In genomic region chr17:75542728-75543336, GRCh38 we compare ENCODE assay signal across 29 cellular contexts. TPM values are rescaled to one million over a fixed set of nuclear protein-coding genes. Genes with fewer than 3 reads are reported as not detected.
A peak's percentile ranks its signal among the peaks of the same experiment; 100 is the strongest.
DNase-seq lines count a peak whose midpoint lies in the region; ATAC-seq, FAIRE-seq and TF ChIP-seq lines count a peak whose summit lies in the region.
"Had no signal": no experiment of that assay in that cellular context is flagged by ENCODE, and none has a peak within 500 bp of the region (broad histone marks: within the 10 kb centered on the region; RNA-seq: fewer than 3 reads in every experiment).

No MANE protein-coding gene starts in this region.

- no peak overlapping the region for H3K4me3 Mint-ChIP-seq in progenitor cell of endocrine pancreas (ENCODE audit: low read depth)
- H3K4me3 Mint-ChIP-seq: activated CD8-positive, alpha-beta T cell treated with anti-CD3 and anti-CD28 coated beads, Interleukin-2, amount 10 ng/mL, durations not matched to agents 7 days and 5 days; activated naive CD4-positive, alpha-beta T cell treated with anti-CD3 and anti-CD28 coated beads, Interleukin-2, amount 50 U/mL, for 24 hours; activated T-helper 17 cell treated with anti-CD3 and anti-CD28 coated beads, Interleukin-2, amount 50 U/mL, for 72 hours; CD4-positive, alpha-beta T cell; immature natural killer cell; natural killer cell treated with Interleukin-12 subunit alpha and Interleukin-12 subunit beta and Interleukin-15 and Interleukin-18, amount 100 ng/mL, for 72 hours; stimulated activated naive CD8-positive, alpha-beta T cell treated with anti-CD3 and anti-CD28 coated beads, Interleukin-15, amount 100 ng/mL, for 72 hours had no signal

- intact Hi-C loops in colonic mucosa (cut with DNase I) (no loop called here), HepG2 (cut with micrococcal nuclease; ENCODE audit: unreplicated experiment) (no loop called here)

- no peaks in the 10 kb centered on the region for H4K20me1 ChIP-seq in HepG2 (ENCODE audit: insufficient read depth, low read length)

- POLR2A ChIA-PET in HepG2 (lab: Yijun Ruan, JAX), result interaction anchor here (1.5 to 2.7 kb wide), 3 partner anchors 10 to 27 kb away, joined by 3 to 9 read pairs (median 7); partner anchors contain the start of genes LLGL2 and TSEN54

- H3K27me3 ChIP-seq in colonic mucosa (no peaks in the 10 kb centered on the region), HepG2 (ENCODE audit: control insufficient read depth in 1 of 2, insufficient read depth in 2 of 2, low read length in 2 of 2) (no peaks in the 10 kb centered on the region), BE2C (no peaks in the 10 kb centered on the region)
- H3K27me3 ChIP-seq: brain microvascular endothelial cell, MG63 had no signal

- H3K4me3 ChIP-seq in colonic mucosa (no peak overlapping the region), HepG2 (replicated peaks in 1 of 3; ENCODE audit: insufficient read depth in 1 of 3, low read depth in 2 of 3, low read length in 3 of 3) (no peak overlapping the region), BE2C (ENCODE audit: low read depth, low read length) (no peak overlapping the region)
- H3K4me3 ChIP-seq: A549, MG63, smooth muscle cell had no signal

- no peaks in the 10 kb centered on the region for H3K9me3 ChIP-seq in colonic mucosa
- no peaks in the 10 kb centered on the region for H3K9me3 ChIP-seq in HepG2 (ENCODE audit: low read length)
- H3K9me3 ChIP-seq in BE2C, result no peaks in the 10 kb centered on the region
- H3K9me3 ChIP-seq: A549, MG63 had no signal

- DNase-seq in GM18507 (ENCODE audit: extremely low spot score, insufficient read length, low read depth) (no peak), colonic mucosa (peak; percentile 64), HepG2 (ENCODE audit: low spot score) (no peak), progenitor cell of endocrine pancreas (ENCODE audit: low spot score, unreplicated experiment) (no peak), BE2C (no peak), GM10266 (ENCODE audit: extremely low spot score) (no peak), T-helper 1 cell (no peak)
- DNase-seq: activated CD8-positive, alpha-beta T cell treated with anti-CD3 and anti-CD28 coated beads, Interleukin-2, amount 10 ng/mL, durations not matched to agents 7 days and 5 days; amniotic stem cell; brain microvascular endothelial cell; CD4-positive, alpha-beta T cell; immature natural killer cell; left ventricle myocardium superior; MG63; NCI-H1105 treated with DMSO at 0.1 percent for 48 hours; NCI-H1930; NCI-H510A treated with DMSO at 0.1 percent for 48 hours; stimulated activated CD4-positive, alpha-beta T cell treated with anti-CD3 and anti-CD28 coated beads, Interleukin-1b, Interleukin-23, amount 100 ng/mL, for 48 hours; stimulated activated naive CD8-positive, alpha-beta T cell treated with anti-CD3 and anti-CD28 coated beads, Interleukin-15, amount 100 ng/mL, for 72 hours had no signal

- TF ChIP-seq EP300 in HepG2 (IDR thresholded peaks at IDR 0.05; ENCODE audit: low read depth in 2 of 2, low read length in 2 of 2) (no peak), HepG2 (CRISPR knock-in tag; IDR thresholded peaks at IDR 0.05; ENCODE audit: borderline replicate concordance) (no peak)

- BruUV-seq in HepG2 (replicated peaks; lab: Mats Ljungman, UMichigan), result no TSS peak

- H3K36me3 ChIP-seq in colonic mucosa (no peaks in the 10 kb centered on the region), HepG2 (replicated peaks in 1 of 2; ENCODE audit: control insufficient read depth in 1 of 2, insufficient read depth in 2 of 2, low read length in 2 of 2) (peaks cover 4 to 18% of the 10 kb centered on the region in 2 experiments; a peak in 3 of 5 replicates), BE2C (no peaks in the 10 kb centered on the region)
- H3K36me3 ChIP-seq: brain microvascular endothelial cell, MG63 had no signal

- CTCF ChIA-PET in HepG2 (lab: Yijun Ruan, JAX; ENCODE audit: low intra/inter-chr PET ratio, low total read pairs), result no interaction called here

- no peak for TF ChIP-seq POLR2A in HepG2 (IDR thresholded peaks at IDR 0.05; ENCODE audit: insufficient read depth in 1 of 2, low read depth in 2 of 2, low read length in 2 of 2)

- H3K27me3 Mint-ChIP-seq in progenitor cell of endocrine pancreas, result no peaks in the 10 kb centered on the region
- H3K27me3 Mint-ChIP-seq: activated naive CD4-positive, alpha-beta T cell treated with anti-CD3 and anti-CD28 coated beads, Interleukin-2, amount 50 U/mL, for 24 hours; activated T-helper 17 cell treated with anti-CD3 and anti-CD28 coated beads, Interleukin-2, amount 50 U/mL, for 72 hours; CD4-positive, alpha-beta T cell; natural killer cell treated with Interleukin-12 subunit alpha and Interleukin-12 subunit beta and Interleukin-15 and Interleukin-18, amount 100 ng/mL, for 72 hours; stimulated activated naive CD8-positive, alpha-beta T cell treated with anti-CD3 and anti-CD28 coated beads, Interleukin-15, amount 100 ng/mL, for 72 hours had no signal

- peak; percentile 55 for FAIRE-seq in GM18507 (lab: Jason Lieb, UNC)
- FAIRE-seq in HepG2 (lab: Jason Lieb, UNC), result no peak
- FAIRE-seq: A549, D721Med, H1 had no signal

- H3K9ac ChIP-seq in colonic mucosa (ENCODE audit: low read depth in 2 of 2, low read length in 2 of 2) (peak overlapping the region; percentile 60 to 82), HepG2 (ENCODE audit: insufficient read depth, low read depth, low read length) (no peak overlapping the region)
- H3K9ac ChIP-seq: KMS-11 had no signal

- ATAC-seq in HepG2, result no peak
- ATAC-seq in GM21423 (IDR thresholded peaks at IDR 0.05; ENCODE audit: unreplicated experiment), result no peak
- ATAC-seq: A549; activated CD8-positive, alpha-beta T cell treated with anti-CD3 and anti-CD28 coated beads, Interleukin-2, amount 10 ng/mL, durations not matched to agents 7 days and 5 days; activated T-helper 17 cell treated with anti-CD3 and anti-CD28 coated beads, Interleukin-2, amount 50 U/mL, for 72 hours; left ventricle myocardium superior; natural killer cell treated with Interleukin-12 subunit alpha and Interleukin-12 subunit beta and Interleukin-15 and Interleukin-18, amount 100 ng/mL, for 72 hours; stimulated activated naive CD8-positive, alpha-beta T cell treated with anti-CD3 and anti-CD28 coated beads, Interleukin-15, amount 100 ng/mL, for 72 hours had no signal

- no peak overlapping the region for H2AFZ ChIP-seq in HepG2 (ENCODE audit: low read length)

- in situ Hi-C loops in HepG2 (cut with HindIII; ENCODE audit: extremely low pct_ligation_motif_present, low pct_unique_long_range_greater_than_20kb), result no loop called here

- H3K27ac ChIP-seq in colonic mucosa (peak overlapping the region; percentile 84), HepG2 (ENCODE audit: extremely low read length, insufficient read depth, low read length) (no peak overlapping the region)
- H3K27ac ChIP-seq: brain microvascular endothelial cell, HL-60, KMS-11 had no signal

- peak overlapping the region; percentile 86 for H3K27ac Mint-ChIP-seq in progenitor cell of endocrine pancreas
- H3K27ac Mint-ChIP-seq: activated CD8-positive, alpha-beta T cell treated with anti-CD3 and anti-CD28 coated beads, Interleukin-2, amount 10 ng/mL, durations not matched to agents 7 days and 5 days; activated naive CD4-positive, alpha-beta T cell treated with anti-CD3 and anti-CD28 coated beads, Interleukin-2, amount 50 U/mL, for 24 hours; activated T-helper 17 cell treated with anti-CD3 and anti-CD28 coated beads, Interleukin-2, amount 50 U/mL, for 72 hours; CD4-positive, alpha-beta T cell; stimulated activated naive CD8-positive, alpha-beta T cell treated with anti-CD3 and anti-CD28 coated beads, Interleukin-15, amount 100 ng/mL, for 72 hours had no signal

- peaks cover 11% of the 10 kb centered on the region for H3K36me3 Mint-ChIP-seq in progenitor cell of endocrine pancreas (ENCODE audit: insufficient read depth)
- H3K36me3 Mint-ChIP-seq: activated naive CD4-positive, alpha-beta T cell treated with anti-CD3 and anti-CD28 coated beads, Interleukin-2, amount 50 U/mL, for 24 hours; natural killer cell treated with Interleukin-12 subunit alpha and Interleukin-12 subunit beta and Interleukin-15 and Interleukin-18, amount 100 ng/mL, for 72 hours had no signal

- H3K9me3 Mint-ChIP-seq in progenitor cell of endocrine pancreas (ENCODE audit: low read depth), result no peaks in the 10 kb centered on the region
- H3K9me3 Mint-ChIP-seq: activated naive CD4-positive, alpha-beta T cell treated with anti-CD3 and anti-CD28 coated beads, Interleukin-2, amount 50 U/mL, for 24 hours; activated T-helper 17 cell treated with anti-CD3 and anti-CD28 coated beads, Interleukin-2, amount 50 U/mL, for 72 hours; CD4-positive, alpha-beta T cell; immature natural killer cell; natural killer cell treated with Interleukin-12 subunit alpha and Interleukin-12 subunit beta and Interleukin-15 and Interleukin-18, amount 100 ng/mL, for 72 hours; stimulated activated naive CD8-positive, alpha-beta T cell treated with anti-CD3 and anti-CD28 coated beads, Interleukin-15, amount 100 ng/mL, for 72 hours had no signal

- H3K4me2 ChIP-seq in HepG2 (ENCODE audit: low read depth, low read length), result no peak overlapping the region
- H3K4me2 ChIP-seq: A549, KMS-11, smooth muscle cell had no signal

- peaks cover 14% of the 10 kb centered on the region for H3K79me2 ChIP-seq in HepG2 (ENCODE audit: insufficient read depth, low read length)

- H3K4me1 ChIP-seq in colonic mucosa, result peaks cover 26% of the 10 kb centered on the region
- H3K4me1 ChIP-seq in HepG2 (ENCODE audit: insufficient read depth, low read length), result peaks cover 52% of the 10 kb centered on the region
- H3K4me1 ChIP-seq in BE2C, result peaks cover 14% of the 10 kb centered on the region

- WGBS in HepG2 (ENCODE audit: low lambda C conversion rate), result 92% methylated on average over 15 of the region's 15 CpGs

- no peak for TF ChIP-seq CTCF in colonic mucosa (IDR thresholded peaks at IDR 0.05)
- TF ChIP-seq CTCF in HepG2 (CRISPR knock-in tag; IDR thresholded peaks at IDR 0.05), result no peak
- TF ChIP-seq CTCF in progenitor cell of endocrine pancreas (IDR thresholded peaks at IDR 0.05; ENCODE audit: unreplicated experiment), result no peak
- TF ChIP-seq CTCF in BE2C (IDR thresholded peaks at IDR 0.05; ENCODE audit: low read depth, low read length), result no peak
- TF ChIP-seq CTCF in GM10266 (IDR thresholded peaks at IDR 0.05; ENCODE audit: control insufficient read depth, insufficient read depth, low read depth, missing control alignments), result no peak

- H3K4me1 Mint-ChIP-seq in progenitor cell of endocrine pancreas (ENCODE audit: low read depth), result peaks cover 57% of the 10 kb centered on the region
- H3K4me1 Mint-ChIP-seq: activated naive CD4-positive, alpha-beta T cell treated with anti-CD3 and anti-CD28 coated beads, Interleukin-2, amount 50 U/mL, for 24 hours; stimulated activated naive CD8-positive, alpha-beta T cell treated with anti-CD3 and anti-CD28 coated beads, Interleukin-15, amount 100 ng/mL, for 72 hours had no signal

- TF ChIP-seq RAD21 in HepG2 (CRISPR knock-in tag; IDR thresholded peaks at IDR 0.05), result no peak

RNA-seq across cellular contexts. Expression of gene LLGL2, which starts 17.3 kb away (rescaled TPM):
- total RNA-seq in colonic mucosa, result 100 to 1,000 TPM; 401 to 497 TPM
- 53.9 and 86.7 TPM in 2 replicates for total RNA-seq in HepG2 (2016; rRNA removed; fragmentation: Illumina TruSeq; extraction: Trizol)
- 27.2 and 32.8 TPM in 2 replicates for total RNA-seq in HepG2 (2016; cell fraction: cytosol; rRNA removed; fragmentation: Illumina TruSeq; extraction: Trizol; ENCODE audit: low read depth)
- total RNA-seq in HepG2 (2016; cell fraction: insoluble cytoplasmic fraction; rRNA removed; fragmentation: Illumina TruSeq; extraction: Trizol), result 51.9 and 87.2 TPM in 2 replicates
- total RNA-seq in HepG2 (2016; cell fraction: membrane; rRNA removed; fragmentation: Illumina TruSeq; extraction: Trizol), result 45.8 and 50.7 TPM in 2 replicates
- total RNA-seq in HepG2 (2016; cell fraction: nucleus; rRNA removed; fragmentation: Illumina TruSeq; extraction: Trizol), result 72.1 and 85.8 TPM in 2 replicates
- 83.0 and 109 TPM in 2 replicates for polyA plus RNA-seq in HepG2 (2011; rRNA removed)
- polyA plus RNA-seq in HepG2 (2011; cell fraction: cytosol; rRNA removed), result 40.2 and 67.1 TPM in 2 replicates
- polyA plus RNA-seq in HepG2 (2011; cell fraction: nucleus; rRNA removed), result 384 and 448 TPM in 2 replicates
- polyA plus RNA-seq in HepG2 (2012), result 33.3 and 59.5 TPM in 2 replicates
- polyA plus RNA-seq in HepG2 (2016; cell fraction: cytosol; fragmentation: Illumina TruSeq; extraction: Trizol; ENCODE audit: low read depth), result 23.2 and 28.1 TPM in 2 replicates
- polyA plus RNA-seq in HepG2 (2016; cell fraction: insoluble cytoplasmic fraction; fragmentation: Illumina TruSeq; extraction: Trizol; ENCODE audit: low read depth), result 41.6 and 52.9 TPM in 2 replicates
- polyA plus RNA-seq in HepG2 (2016; cell fraction: membrane; fragmentation: Illumina TruSeq; extraction: Trizol; ENCODE audit: low read depth), result 32.5 and 33.0 TPM in 2 replicates
- 204 and 230 TPM in 2 replicates for polyA plus RNA-seq in HepG2 (2016; cell fraction: nucleus; fragmentation: Illumina TruSeq; extraction: Trizol; ENCODE audit: insufficient read depth, low read depth)
- polyA minus RNA-seq in HepG2 (2011; rRNA and poly(A)+ RNA removed; ENCODE audit: low replicate concordance), result 30.9 and 126 TPM in 2 replicates
- polyA minus RNA-seq in HepG2 (2011; cell fraction: cytosol; rRNA and poly(A)+ RNA removed), result 30.6 and 31.7 TPM in 2 replicates
- 79.4 and 86.0 TPM in 2 replicates for polyA minus RNA-seq in HepG2 (2011; cell fraction: nucleus; rRNA and poly(A)+ RNA removed)
- 232 and 235 TPM in 2 replicates for total RNA-seq in progenitor cell of endocrine pancreas
- polyA plus RNA-seq in BE2C (2012; ENCODE audit: insufficient read depth, insufficient read length, low read depth), result 2.7 TPM

RNA-seq across cellular contexts. Expression of gene TSEN54, which starts 26.5 kb away (rescaled TPM):
- total RNA-seq in colonic mucosa, result 10 to 100 TPM; 29.7 to 50.7 TPM
- 43.6 and 62.9 TPM in 2 replicates for total RNA-seq in HepG2 (2016; rRNA removed; fragmentation: Illumina TruSeq; extraction: Trizol)
- total RNA-seq in HepG2 (2016; cell fraction: cytosol; rRNA removed; fragmentation: Illumina TruSeq; extraction: Trizol; ENCODE audit: low read depth), result 20.6 and 23.0 TPM in 2 replicates
- total RNA-seq in HepG2 (2016; cell fraction: insoluble cytoplasmic fraction; rRNA removed; fragmentation: Illumina TruSeq; extraction: Trizol), result 44.0 and 64.1 TPM in 2 replicates
- 44.5 and 45.0 TPM in 2 replicates for total RNA-seq in HepG2 (2016; cell fraction: membrane; rRNA removed; fragmentation: Illumina TruSeq; extraction: Trizol)
- total RNA-seq in HepG2 (2016; cell fraction: nucleus; rRNA removed; fragmentation: Illumina TruSeq; extraction: Trizol), result 39.9 and 48.4 TPM in 2 replicates
- polyA plus RNA-seq in HepG2 (2011; rRNA removed), result 63.3 and 64.4 TPM in 2 replicates
- 36.2 and 47.1 TPM in 2 replicates for polyA plus RNA-seq in HepG2 (2011; cell fraction: cytosol; rRNA removed)
- 87.7 and 89.1 TPM in 2 replicates for polyA plus RNA-seq in HepG2 (2011; cell fraction: nucleus; rRNA removed)
- 22.1 and 34.4 TPM in 2 replicates for polyA plus RNA-seq in HepG2 (2012)
- 20.4 and 20.5 TPM in 2 replicates for polyA plus RNA-seq in HepG2 (2016; cell fraction: cytosol; fragmentation: Illumina TruSeq; extraction: Trizol; ENCODE audit: low read depth)
- 37.7 and 50.5 TPM in 2 replicates for polyA plus RNA-seq in HepG2 (2016; cell fraction: insoluble cytoplasmic fraction; fragmentation: Illumina TruSeq; extraction: Trizol; ENCODE audit: low read depth)
- 30.9 and 35.9 TPM in 2 replicates for polyA plus RNA-seq in HepG2 (2016; cell fraction: membrane; fragmentation: Illumina TruSeq; extraction: Trizol; ENCODE audit: low read depth)
- polyA plus RNA-seq in HepG2 (2016; cell fraction: nucleus; fragmentation: Illumina TruSeq; extraction: Trizol; ENCODE audit: insufficient read depth, low read depth), result 108 and 110 TPM in 2 replicates
- 56.0 and 95.0 TPM in 2 replicates for polyA minus RNA-seq in HepG2 (2011; rRNA and poly(A)+ RNA removed; ENCODE audit: low replicate concordance)
- 11.3 and 14.0 TPM in 2 replicates for polyA minus RNA-seq in HepG2 (2011; cell fraction: cytosol; rRNA and poly(A)+ RNA removed)
- 13.9 and 15.5 TPM in 2 replicates for polyA minus RNA-seq in HepG2 (2011; cell fraction: nucleus; rRNA and poly(A)+ RNA removed)
- total RNA-seq in progenitor cell of endocrine pancreas, result 56.0 and 56.4 TPM in 2 replicates
- 71.6 TPM for polyA plus RNA-seq in BE2C (2012; ENCODE audit: insufficient read depth, insufficient read length, low read depth)

RNA-seq across cellular contexts. Expression of gene CASKIN2, which starts 27.5 kb away (rescaled TPM):
- 10 to 100 TPM; 26.5 to 28.6 TPM for total RNA-seq in colonic mucosa
- 5.2 and 10.6 TPM in 2 replicates for total RNA-seq in HepG2 (2016; rRNA removed; fragmentation: Illumina TruSeq; extraction: Trizol)
- total RNA-seq in HepG2 (2016; cell fraction: cytosol; rRNA removed; fragmentation: Illumina TruSeq; extraction: Trizol; ENCODE audit: low read depth), result 1.5 and 1.8 TPM in 2 replicates
- total RNA-seq in HepG2 (2016; cell fraction: insoluble cytoplasmic fraction; rRNA removed; fragmentation: Illumina TruSeq; extraction: Trizol), result 4.9 and 7.5 TPM in 2 replicates
- 3.4 and 4.1 TPM in 2 replicates for total RNA-seq in HepG2 (2016; cell fraction: membrane; rRNA removed; fragmentation: Illumina TruSeq; extraction: Trizol)
- 6.8 and 8.0 TPM in 2 replicates for total RNA-seq in HepG2 (2016; cell fraction: nucleus; rRNA removed; fragmentation: Illumina TruSeq; extraction: Trizol)
- polyA plus RNA-seq in HepG2 (2011; rRNA removed), result 6.8 and 7.8 TPM in 2 replicates
- 1.9 and 2.2 TPM in 2 replicates for polyA plus RNA-seq in HepG2 (2011; cell fraction: cytosol; rRNA removed)
- polyA plus RNA-seq in HepG2 (2011; cell fraction: nucleus; rRNA removed), result 23.6 and 26.5 TPM in 2 replicates
- 6.2 and 9.6 TPM in 2 replicates for polyA plus RNA-seq in HepG2 (2012)
- polyA plus RNA-seq in HepG2 (2016; cell fraction: cytosol; fragmentation: Illumina TruSeq; extraction: Trizol; ENCODE audit: low read depth), result 0.61 and 0.68 TPM in 2 replicates
- polyA plus RNA-seq in HepG2 (2016; cell fraction: insoluble cytoplasmic fraction; fragmentation: Illumina TruSeq; extraction: Trizol; ENCODE audit: low read depth), result 4.4 and 7.0 TPM in 2 replicates
- polyA plus RNA-seq in HepG2 (2016; cell fraction: membrane; fragmentation: Illumina TruSeq; extraction: Trizol; ENCODE audit: low read depth), result 1.6 and 1.8 TPM in 2 replicates
- 16.3 and 16.6 TPM in 2 replicates for polyA plus RNA-seq in HepG2 (2016; cell fraction: nucleus; fragmentation: Illumina TruSeq; extraction: Trizol; ENCODE audit: insufficient read depth, low read depth)
- polyA minus RNA-seq in HepG2 (2011; rRNA and poly(A)+ RNA removed; ENCODE audit: low replicate concordance), result 11.8 and 14.9 TPM in 2 replicates
- 4.9 and 5.0 TPM in 2 replicates for polyA minus RNA-seq in HepG2 (2011; cell fraction: cytosol; rRNA and poly(A)+ RNA removed)
- polyA minus RNA-seq in HepG2 (2011; cell fraction: nucleus; rRNA and poly(A)+ RNA removed), result 17.0 and 20.4 TPM in 2 replicates
- total RNA-seq in progenitor cell of endocrine pancreas, result 47.6 and 50.6 TPM in 2 replicates
- polyA plus RNA-seq in BE2C (2012; ENCODE audit: insufficient read depth, insufficient read length, low read depth), result 28.5 TPM
- polyA plus RNA-seq: immature natural killer cell had no signal

RNA-seq across cellular contexts. Expression of gene MYO15B, which starts 44.8 kb away (rescaled TPM):
- 100 to 1,000 TPM; 210 to 462 TPM for total RNA-seq in colonic mucosa
- 1.9 and 2.8 TPM in 2 replicates for total RNA-seq in HepG2 (2016; rRNA removed; fragmentation: Illumina TruSeq; extraction: Trizol)
- total RNA-seq in HepG2 (2016; cell fraction: cytosol; rRNA removed; fragmentation: Illumina TruSeq; extraction: Trizol; ENCODE audit: low read depth), result 0.61 and 0.79 TPM in 2 replicates
- total RNA-seq in HepG2 (2016; cell fraction: insoluble cytoplasmic fraction; rRNA removed; fragmentation: Illumina TruSeq; extraction: Trizol), result 1.1 and 2.7 TPM in 2 replicates
- 0.83 and 1.2 TPM in 2 replicates for total RNA-seq in HepG2 (2016; cell fraction: membrane; rRNA removed; fragmentation: Illumina TruSeq; extraction: Trizol)
- 3.0 and 3.8 TPM in 2 replicates for total RNA-seq in HepG2 (2016; cell fraction: nucleus; rRNA removed; fragmentation: Illumina TruSeq; extraction: Trizol)
- polyA plus RNA-seq in HepG2 (2011; rRNA removed), result 8.1 and 11.2 TPM in 2 replicates
- polyA plus RNA-seq in HepG2 (2011; cell fraction: cytosol; rRNA removed), result 1.6 and 2.5 TPM in 2 replicates
- polyA plus RNA-seq in HepG2 (2011; cell fraction: nucleus; rRNA removed), result 122 and 144 TPM in 2 replicates
- 9.5 and 12.7 TPM in 2 replicates for polyA plus RNA-seq in HepG2 (2012)
- polyA plus RNA-seq in HepG2 (2016; cell fraction: cytosol; fragmentation: Illumina TruSeq; extraction: Trizol; ENCODE audit: low read depth), result 0.53 and 1.00 TPM in 2 replicates
- 0.63 and 1.4 TPM in 2 replicates for polyA plus RNA-seq in HepG2 (2016; cell fraction: insoluble cytoplasmic fraction; fragmentation: Illumina TruSeq; extraction: Trizol; ENCODE audit: low read depth)
- polyA plus RNA-seq in HepG2 (2016; cell fraction: membrane; fragmentation: Illumina TruSeq; extraction: Trizol; ENCODE audit: low read depth), result 0.49 and 0.86 TPM in 2 replicates
- polyA plus RNA-seq in HepG2 (2016; cell fraction: nucleus; fragmentation: Illumina TruSeq; extraction: Trizol; ENCODE audit: insufficient read depth, low read depth), result 12.0 and 13.6 TPM in 2 replicates
- polyA minus RNA-seq in HepG2 (2011; rRNA and poly(A)+ RNA removed; ENCODE audit: low replicate concordance), result 7.2 and 13.2 TPM in 2 replicates
- polyA minus RNA-seq in HepG2 (2011; cell fraction: cytosol; rRNA and poly(A)+ RNA removed), result 3.0 and 6.8 TPM in 2 replicates
- 16.5 and 25.7 TPM in 2 replicates for polyA minus RNA-seq in HepG2 (2011; cell fraction: nucleus; rRNA and poly(A)+ RNA removed)
- total RNA-seq in progenitor cell of endocrine pancreas, result 336 and 337 TPM in 2 replicates
- polyA plus RNA-seq in BE2C (2012; ENCODE audit: insufficient read depth, insufficient read length, low read depth), result 10.0 TPM
